In the genomic region with DNA sequence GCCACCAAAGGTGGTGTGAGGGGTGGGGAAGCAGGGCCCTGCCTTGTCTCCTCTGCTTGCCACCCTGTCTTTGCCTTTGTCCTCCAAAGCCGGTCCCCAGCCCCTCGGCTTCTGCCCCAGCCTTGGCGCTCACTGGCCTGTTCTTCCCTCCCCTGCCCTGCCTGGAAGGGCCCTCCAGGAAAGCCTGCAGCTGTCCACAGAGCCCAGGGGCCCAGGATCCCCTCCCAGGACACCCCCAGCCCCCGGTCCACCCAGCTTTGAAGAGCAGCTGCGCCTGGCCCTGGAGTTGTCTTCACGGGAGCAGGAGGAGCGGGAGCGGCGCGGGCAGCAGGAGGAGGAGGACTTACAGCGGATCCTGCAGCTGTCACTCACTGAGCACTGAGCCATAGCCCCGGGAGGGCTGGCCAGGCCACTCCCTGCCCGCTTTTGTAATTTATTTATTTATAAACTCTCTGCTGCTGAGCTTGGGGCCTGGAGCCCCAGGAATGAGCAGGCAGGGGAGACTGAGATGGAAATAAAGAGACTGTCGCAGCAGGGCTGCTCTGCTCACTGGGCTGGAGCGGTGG, we compare ENCODE assay signal across 8 cellular contexts. TPM values are rescaled to one million over a fixed set of nuclear protein-coding genes. Genes with fewer than 3 reads are reported as not detected.
A peak's percentile ranks its signal among the peaks of the same experiment; 100 is the strongest.
DNase-seq lines count a peak whose midpoint lies in the region; ATAC-seq and TF ChIP-seq lines count a peak whose summit lies in the region.

No MANE protein-coding gene starts in this region.

- no peak overlapping the region for H4K8ac ChIP-seq in H9 (replicated peaks; ENCODE audit: insufficient read length, low read depth, low read length)

- no peaks in the 10 kb centered on the region for H3K79me2 ChIP-seq in H9 (ENCODE audit: insufficient read depth, low read length)

- H3K4ac ChIP-seq in H9 (ENCODE audit: low read depth, low read length), result no peak overlapping the region

- peak overlapping the region; percentile 65 for H3K4me2 ChIP-seq in H9 (ENCODE audit: insufficient read depth, insufficient read length, low read length)

- H4K91ac ChIP-seq in H9 (ENCODE audit: insufficient read length, low read depth, low read length), result no peak overlapping the region

- H3K4me3 ChIP-seq in AG04450 (ENCODE audit: low read depth, low read length) (no peak overlapping the region), fibroblast of villous mesenchyme (ENCODE audit: low read depth, low read length) (no peak overlapping the region)

- H2BK12ac ChIP-seq in H9 (ENCODE audit: insufficient read length, low read depth, low read length), result no peak overlapping the region

- H2AFZ ChIP-seq in H9 (ENCODE audit: low read length), result no peak overlapping the region

- H2BK15ac ChIP-seq in H9 (ENCODE audit: low read depth, low read length), result no peak overlapping the region

- peaks cover 11 to 16% of the 10 kb centered on the region in 2 experiments for H3K4me1 Mint-ChIP-seq in H9
- H3K4me1 Mint-ChIP-seq in T-cell, result peaks cover 9 to 34% (median 31%) of the 10 kb centered on the region in 3 donors

- no peaks in the 10 kb centered on the region for H3K4me1 ChIP-seq in H9 (ENCODE audit: insufficient read depth, low read length)

- TF ChIP-seq CTCF in AG04450 (IDR thresholded peaks at IDR 0.05; ENCODE audit: low read depth, low read length) (no peak), H9 (conservative IDR thresholded peaks at IDR 0.05) (no peak), fibroblast of villous mesenchyme (IDR thresholded peaks at IDR 0.05; ENCODE audit: insufficient read depth, low read depth, low read length) (no peak), omental fat pad (IDR thresholded peaks at IDR 0.05) (no peak)

- no peak overlapping the region for H4K5ac ChIP-seq in H9 (ENCODE audit: insufficient read length, low read depth, low read length)

- POLR2A ChIA-PET in AG04450 (lab: Yijun Ruan, JAX) (interaction anchor here (0.6 to 2.1 kb wide), 5 partner anchors 12 to 62 kb away, joined by 3 to 13 read pairs (median 4); a partner anchor contains a TSS), T-cell (lab: Charles Lee) (no interaction called here)

- ATAC-seq in T-cell (replicated peaks in 1 of 4), result no peak
- ATAC-seq in omental fat pad (ENCODE audit: low FRiP score), result peak; percentile 39
- no peak for ATAC-seq in GM21515 (IDR thresholded peaks at IDR 0.05; ENCODE audit: unreplicated experiment)
- no peak for ATAC-seq in HG03175 (IDR thresholded peaks at IDR 0.05; ENCODE audit: unreplicated experiment)
- no peak for ATAC-seq in GM21526 (IDR thresholded peaks at IDR 0.05; ENCODE audit: low FRiP score, unreplicated experiment)

- CTCF ChIA-PET in AG04450 (lab: Charles Lee), result interaction anchor here (0.8 to 2.0 kb wide), 3 partner anchors 15 to 80 kb away, joined by 3 to 7 read pairs (median 7); no protein-coding TSS in a partner anchor
- CTCF ChIA-PET in T-cell (lab: Charles Lee), result no interaction called here

- no CpG with 5 or more reads among the region's 15 CpGs for WGBS in H9 (ENCODE audit: extremely low coverage, insufficient read length, low lambda C conversion rate)

- H3T11ph ChIP-seq in H9 (ENCODE audit: low read length), result no peak overlapping the region

- no peak overlapping the region for H3K18ac ChIP-seq in H9 (ENCODE audit: insufficient read length, low read depth, low read length)

- no peak overlapping the region for H2BK120ac ChIP-seq in H9 (ENCODE audit: low read depth, low read length, poor library complexity, severe bottlenecking)

- H2BK20ac ChIP-seq in H9 (ENCODE audit: low read depth, low read length, poor library complexity, severe bottlenecking), result no peak overlapping the region

- H3K36me3 Mint-ChIP-seq in H9 (ENCODE audit: insufficient read depth in 1 of 3, low read depth in 3 of 3) (peaks cover 2 to 32% (median 15%) of the 10 kb centered on the region in 3 experiments; a peak in 5 of 7 replicates), T-cell (peaks cover 18% of the 10 kb centered on the region)

- H3K27me3 ChIP-seq in AG04450 (ENCODE audit: control insufficient read depth, insufficient read depth, low read length) (no peaks in the 10 kb centered on the region), H9 (ENCODE audit: insufficient read depth, low read length) (no peaks in the 10 kb centered on the region)

- no peaks in the 10 kb centered on the region for H4K20me1 ChIP-seq in H9 (ENCODE audit: control insufficient read depth, insufficient read depth, insufficient read length)

- H3K56ac ChIP-seq in H9 (ENCODE audit: insufficient read length, low read depth, low read length), result no peak overlapping the region

- H3K9me3 Mint-ChIP-seq in H9 (no peaks in the 10 kb centered on the region; a peak in 1 of 5 replicates), T-cell (peaks cover 0 to 1% (median under 1%) of the 10 kb centered on the region in 3 donors)

- peaks cover 16% of the 10 kb centered on the region for H3K23me2 ChIP-seq in H9 (ENCODE audit: insufficient read length, low read depth, low read length, poor library complexity, severe bottlenecking)

- H3K23ac ChIP-seq in H9 (ENCODE audit: insufficient read length, low read depth, low read length), result no peak overlapping the region

- no peak overlapping the region for H3K9ac ChIP-seq in H9 (ENCODE audit: extremely low read depth, insufficient read length, low read length)

- H3K4me3 Mint-ChIP-seq in H9, result peak overlapping the region; percentile 65 to 79
- H3K4me3 Mint-ChIP-seq in T-cell, result peak overlapping the region; percentile 58 to 62 (median 61)

- H3K9me3 ChIP-seq in AG04450 (ENCODE audit: control insufficient read depth, insufficient read depth, low read length) (no peaks in the 10 kb centered on the region; the same call in 1 of the 2 replicates), H9 (ENCODE audit: control insufficient read depth, low read depth, low read length) (no peaks in the 10 kb centered on the region)

- DNase-seq in AG04450 (ENCODE audit: low read depth, low spot score), result peak; percentile 33
- peak; percentile 80 for DNase-seq in H9
- peak in 1 of 34 experiments; percentile 2 for DNase-seq in T-cell
- DNase-seq in fibroblast of villous mesenchyme (ENCODE audit: low read depth), result peak; percentile 47
- no peak for DNase-seq in omental fat pad (ENCODE audit: low spot score)

- H3K27ac Mint-ChIP-seq in H9 (peak overlapping the region in 2 of 3 experiments; percentile 24 to 90; a peak in 2 of 7 replicates), T-cell (peak overlapping the region; percentile 39 to 55)

- H2AK5ac ChIP-seq in H9 (ENCODE audit: insufficient read length, low read length), result no peak overlapping the region

- H3K14ac ChIP-seq in H9 (ENCODE audit: insufficient read depth, low read length), result no peak overlapping the region; the same call in 1 of the 2 replicates

- no peaks in the 10 kb centered on the region for H3K79me1 ChIP-seq in H9 (ENCODE audit: insufficient read depth, low read depth, low read length, poor library complexity, severe bottlenecking)

- H2BK5ac ChIP-seq in H9 (ENCODE audit: insufficient read length, low read length), result no peak overlapping the region

- peaks cover 6% of the 10 kb centered on the region for H3K27me3 Mint-ChIP-seq in H9 (ENCODE audit: low read depth)
- no peaks in the 10 kb centered on the region for H3K27me3 Mint-ChIP-seq in T-cell

- H3K27ac ChIP-seq in AG04450 (ENCODE audit: low read depth, low read length) (no peak overlapping the region), H9 (ENCODE audit: insufficient read length, low read depth, low read length) (no peak overlapping the region)

RNA-seq across cellular contexts. Expression of a gene that starts 1.3 kb away (rescaled TPM):
- 16.5 and 20.0 TPM in 2 replicates for polyA plus RNA-seq in AG04450 (2011; rRNA removed)
- polyA minus RNA-seq in AG04450 (2011; rRNA and poly(A)+ RNA removed), result 12.1 and 14.3 TPM in 2 replicates
- total RNA-seq in H9 (2021) (42.2 and 44.2 TPM in 2 replicates), T-cell (10 to 100 TPM; 11.5 to 30.9 (median 26.7) TPM), fibroblast of villous mesenchyme (16.1 and 21.2 TPM in 2 replicates), omental fat pad (10 to 100 TPM; 22.6 to 44.6 (median 28.3) TPM)

RNA-seq across cellular contexts. Expression of a gene that starts 12.9 kb away (rescaled TPM):
- polyA plus RNA-seq in AG04450 (2011; rRNA removed), result 14.4 and 18.4 TPM in 2 replicates
- 25.6 and 33.8 TPM in 2 replicates for polyA minus RNA-seq in AG04450 (2011; rRNA and poly(A)+ RNA removed)
- total RNA-seq in H9 (2021) (40.9 and 42.1 TPM in 2 replicates), T-cell (100 to 1,000 TPM; 150 to 249 (median 237) TPM), fibroblast of villous mesenchyme (29.6 and 29.8 TPM in 2 replicates), omental fat pad (10 to 100 TPM; 18.6 to 78.2 (median 28.6) TPM)

RNA-seq across cellular contexts. Expression of a gene that starts 35.8 kb away (rescaled TPM):
- 17.3 and 20.2 TPM in 2 replicates for polyA plus RNA-seq in AG04450 (2011; rRNA removed)
- 61.0 and 67.4 TPM in 2 replicates for polyA minus RNA-seq in AG04450 (2011; rRNA and poly(A)+ RNA removed)
- total RNA-seq in H9 (2021), result 55.5 and 56.3 TPM in 2 replicates
- total RNA-seq in T-cell, result 100 to 1,000 TPM; 267 to 394 (median 382) TPM
- total RNA-seq in fibroblast of villous mesenchyme, result 24.5 and 33.2 TPM in 2 replicates
- 100 to 1,000 TPM in 1 of 4 donors, 10 to 100 TPM in 3; 42.6 to 106 (median 50.7) TPM for total RNA-seq in omental fat pad

RNA-seq across cellular contexts. Expression of a gene that starts 51.3 kb away (rescaled TPM):
- 45.9 and 70.6 TPM in 2 replicates for polyA plus RNA-seq in AG04450 (2011; rRNA removed)
- 8.0 and 12.0 TPM in 2 replicates for polyA minus RNA-seq in AG04450 (2011; rRNA and poly(A)+ RNA removed)
- total RNA-seq in H9 (2021), result 19.5 and 22.3 TPM in 2 replicates
- total RNA-seq in T-cell, result 100 to 1,000 TPM in 2 of 5 donors, 10 to 100 TPM in 3; 55.1 to 107 (median 98.0) TPM
- total RNA-seq in fibroblast of villous mesenchyme, result 43.2 and 68.9 TPM in 2 replicates
- 100 to 1,000 TPM in 1 of 4 donors, 10 to 100 TPM in 3; 67.5 to 141 (median 81.9) TPM for total RNA-seq in omental fat pad
